16 cellular contexts compared by ENCODE assay signal in genomic region chr3:15576475-15576874, GRCh38.
"Had no signal": no experiment of that assay in that cellular context is flagged by ENCODE, and none has a peak within 500 bp of the region (broad histone marks: within the 10 kb centered on the region; RNA-seq: fewer than 3 reads in every experiment).

No MANE protein-coding gene starts in this region.

- H2AFZ ChIP-seq: neural progenitor cell had no signal

- H3K4me2 ChIP-seq: neural progenitor cell had no signal

- ATAC-seq: body of pancreas, gastrocnemius medialis, heart right ventricle, left lobe of liver had no signal

- H3K27ac Mint-ChIP-seq: neural progenitor cell had no signal

- H3K36me3 ChIP-seq: neural progenitor cell had no signal

- H3K9me3 ChIP-seq: body of pancreas, gastrocnemius medialis, heart right ventricle, tibial artery, vagina had no signal

- H3K9ac ChIP-seq: neural progenitor cell had no signal

- DNase-seq: activated CD4-positive, alpha-beta T cell treated with anti-CD3 and anti-CD28 coated beads for 48 hours; activated naive CD4-positive, alpha-beta T cell treated with anti-CD3 and anti-CD28 coated beads, Interleukin-2, amount 50 U/mL, for 16 hours; body of pancreas; central memory CD4-positive, alpha-beta T cell; cortex of kidney; effector memory CD4-positive, alpha-beta T cell; gastrocnemius medialis; heart right ventricle; islet precursor cell; mesenchymal stem cell; retina; stimulated activated CD4-positive, alpha-beta T cell treated with anti-CD3 and anti-CD28 coated beads, Interleukin-4, amount 100 ng/mL, for 4 hours; tibial artery had no signal

- H3K4me1 ChIP-seq: gastrocnemius medialis, neural progenitor cell, vagina had no signal

- H3K4me3 ChIP-seq: body of pancreas, gastrocnemius medialis, heart right ventricle, neural progenitor cell, tibial artery, vagina had no signal

- H3K27ac ChIP-seq: body of pancreas, gastrocnemius medialis, heart right ventricle, neural progenitor cell, tibial artery, vagina had no signal

- H3K4me1 Mint-ChIP-seq: neural progenitor cell had no signal

- H3K4me3 Mint-ChIP-seq: neural progenitor cell had no signal

- H3K9me3 Mint-ChIP-seq: neural progenitor cell had no signal

- H3K27me3 ChIP-seq: body of pancreas, gastrocnemius medialis, heart right ventricle, neural progenitor cell, tibial artery, vagina had no signal
